ENCODE assay signal across 8 cellular contexts in genomic region chr4:42398448-42399355, GRCh38. TPM values are rescaled to one million over a fixed set of nuclear protein-coding genes. Genes with fewer than 3 reads are reported as not detected.
A peak's percentile ranks its signal among the peaks of the same experiment; 100 is the strongest.
DNase-seq lines count a peak whose midpoint lies in the region; ATAC-seq and TF ChIP-seq lines count a peak whose summit lies in the region.

No MANE protein-coding gene starts in this region.

- H3K4me2 ChIP-seq in BLaER1 treated with 17β-estradiol and CSF1 and Interleukin-3, amounts not matched to agents 10 nM and 100 nM = peak overlapping the region; percentile 94 to 100 (median 99)

- peaks cover 16 to 22% (median 20%) of the 10 kb centered on the region in 10 experiments; a peak in 18 of 20 replicates for H3K4me1 ChIP-seq in BLaER1 treated with 17β-estradiol and CSF1 and Interleukin-3, amounts not matched to agents 10 nM and 100 nM

- no peaks in the 10 kb centered on the region for H3K9me3 Mint-ChIP-seq in naive thymus-derived CD8-positive, alpha-beta T cell

- H3K27me3 ChIP-seq in BLaER1 treated with 17β-estradiol and CSF1 and Interleukin-3, amounts not matched to agents 10 nM and 100 nM = peaks cover 71 to 85% (median 78%) of the 10 kb centered on the region in 11 experiments
- H3K27me3 ChIP-seq in dorsolateral prefrontal cortex = peaks cover 0 to 62% (median 36%) of the 10 kb centered on the region in 45 donors

- peak overlapping the region in 1 of 10 donors; percentile 79 for H3K27ac Mint-ChIP-seq in naive thymus-derived CD8-positive, alpha-beta T cell

- no peaks in the 10 kb centered on the region for H3K9me3 ChIP-seq in BLaER1 treated with 17β-estradiol and CSF1 and Interleukin-3, amounts not matched to agents 10 nM and 100 nM (replicated peaks in 1 of 11)

- peaks cover 0 to 36% (median 22%) of the 10 kb centered on the region in 11 experiments; a peak in 14 of 22 replicates for H4K20me1 ChIP-seq in BLaER1 treated with 17β-estradiol and CSF1 and Interleukin-3, amounts not matched to agents 10 nM and 100 nM

- peak overlapping the region in 1 of 11 experiments; percentile 67; a peak in 2 of 22 replicates for H3K9ac ChIP-seq in BLaER1 treated with 17β-estradiol and CSF1 and Interleukin-3, amounts not matched to agents 10 nM and 100 nM

- DNase-seq in dorsolateral prefrontal cortex = no peak
- DNase-seq in naive thymus-derived CD8-positive, alpha-beta T cell = no peak
- DNase-seq in anterior cingulate cortex (lab: John Stamatoyannopoulos, UW) = no peak
- DNase-seq in effector CD4-positive, alpha-beta T cell = no peak
- DNase-seq in COR-L47 (lab: John Stamatoyannopoulos, UW) = no peak

- H3K27ac ChIP-seq in BLaER1 treated with 17β-estradiol and CSF1 and Interleukin-3, amounts not matched to agents 10 nM and 100 nM = no peak overlapping the region
- H3K27ac ChIP-seq in dorsolateral prefrontal cortex = no peak overlapping the region

- H3K4me3 Mint-ChIP-seq in naive thymus-derived CD8-positive, alpha-beta T cell = peak overlapping the region; percentile 57 to 86 (median 72)

- H3K4me3 ChIP-seq in BLaER1 treated with 17β-estradiol and CSF1 and Interleukin-3, amounts not matched to agents 10 nM and 100 nM = peak overlapping the region; percentile 56 to 74 (median 66)
- H3K4me3 ChIP-seq in dorsolateral prefrontal cortex = peak overlapping the region; percentile 38 to 76 (median 59)

- peaks cover 15 to 36% (median 33%) of the 10 kb centered on the region in 4 donors for H3K4me1 Mint-ChIP-seq in naive thymus-derived CD8-positive, alpha-beta T cell

- POLR2A ChIA-PET in naive thymus-derived CD8-positive, alpha-beta T cell (lab: Charles Lee) = no interaction called here

- ATAC-seq in HG03354 (IDR thresholded peaks at IDR 0.05; ENCODE audit: poor library complexity, severe bottlenecking, unreplicated experiment) (peak; percentile 11), GM19035 (IDR thresholded peaks at IDR 0.05; ENCODE audit: unreplicated experiment) (no peak)
- ATAC-seq in naive thymus-derived CD8-positive, alpha-beta T cell = no peak

- no peaks in the 10 kb centered on the region for H3K36me3 ChIP-seq in BLaER1 treated with 17β-estradiol and CSF1 and Interleukin-3, amounts not matched to agents 10 nM and 100 nM

- intact Hi-C loops in dorsolateral prefrontal cortex (cut with DNase I) = no loop called here

- peaks cover 0 to 7% (median 0%) of the 10 kb centered on the region in 3 donors for H3K36me3 Mint-ChIP-seq in naive thymus-derived CD8-positive, alpha-beta T cell

- peaks cover 30 to 66% (median 48%) of the 10 kb centered on the region in 5 donors for H3K27me3 Mint-ChIP-seq in naive thymus-derived CD8-positive, alpha-beta T cell

- peak in 1 of 56 donors; percentile 13 for TF ChIP-seq CTCF in dorsolateral prefrontal cortex (IDR thresholded peaks at IDR 0.05 in 54 of 56, conservative IDR thresholded peaks at IDR 0.05 in 2 of 56; ENCODE audit: low read depth in 1 of 56, partially characterized antibody in 56 of 56)

RNA-seq across cellular contexts. Expression of gene SHISA3, which starts 1.4 kb away (rescaled TPM):
- 1 to 10 TPM in 50 of 120 experiments, under 1 TPM in 61, not detected in 9; 0.28 to 5.6 (median 0.90) TPM for total RNA-seq in dorsolateral prefrontal cortex
- not detected for total RNA-seq in naive thymus-derived CD8-positive, alpha-beta T cell
- polyA plus RNA-seq in naive thymus-derived CD8-positive, alpha-beta T cell = not detected
